ENCODE assay signal across 12 cellular contexts in the genomic region with DNA sequence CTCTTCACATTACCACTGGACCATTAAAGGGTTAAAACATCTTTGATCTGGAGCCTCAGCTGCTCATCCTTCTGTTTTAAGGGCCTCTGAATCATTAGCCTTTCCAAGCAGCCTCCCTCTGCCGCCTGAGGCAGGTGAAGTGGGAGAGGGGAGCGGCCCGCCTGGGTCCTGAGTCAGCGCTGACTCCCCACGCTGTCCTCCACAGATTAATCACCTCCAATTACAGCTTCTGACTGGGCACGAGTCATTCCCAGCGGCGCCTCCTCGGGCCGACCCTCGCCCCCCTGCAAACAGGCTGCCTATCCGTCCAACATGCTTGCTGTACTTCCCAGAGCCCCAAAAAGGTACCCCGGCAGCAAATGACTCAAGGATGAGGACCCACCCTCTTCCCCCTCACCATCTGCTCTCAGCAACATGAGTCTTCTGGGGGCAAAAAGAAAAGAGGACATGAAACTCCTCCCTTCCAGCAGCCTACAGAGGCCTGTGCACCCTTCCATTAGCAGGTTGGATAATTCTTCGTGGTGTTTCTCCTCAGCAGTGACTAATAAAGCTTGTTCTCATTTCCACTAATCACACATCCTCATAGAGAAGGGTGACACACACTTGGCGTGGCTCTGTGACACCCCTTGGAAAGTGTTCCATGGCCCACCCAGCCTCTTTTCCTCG. TPM values are rescaled to one million over a fixed set of nuclear protein-coding genes. Genes with fewer than 3 reads are reported as not detected.
DNase-seq lines count a peak whose midpoint lies in the region; ATAC-seq and TF ChIP-seq lines count a peak whose summit lies in the region.
"Had no signal": no experiment of that assay in that cellular context is flagged by ENCODE, and none has a peak within 500 bp of the region (broad histone marks: within the 10 kb centered on the region; RNA-seq: fewer than 3 reads in every experiment).

No MANE protein-coding gene starts in this region.

- TF ChIP-seq CTCF in GM23338 (conservative IDR thresholded peaks at IDR 0.05; ENCODE audit: low read depth in 2 of 2) (no peak), RWPE2 (IDR thresholded peaks at IDR 0.05; ENCODE audit: poor library complexity, severe bottlenecking) (no peak), osteoblast (IDR thresholded peaks at IDR 0.05; ENCODE audit: extremely low read depth, low read depth, low read length) (no peak)

- H3K36me3 Mint-ChIP-seq in GM23338 (ENCODE audit: low read depth), result no peaks in the 10 kb centered on the region
- H3K36me3 Mint-ChIP-seq: activated naive CD4-positive, alpha-beta T cell treated with anti-CD3 and anti-CD28 coated beads, Interleukin-2, amount 50 U/mL, for 24 hours; neural progenitor cell had no signal

- ATAC-seq in GM23338 (no peak), RWPE2 (ENCODE audit: low read depth) (peak; percentile 97), HG03457 (IDR thresholded peaks at IDR 0.05; ENCODE audit: unreplicated experiment) (no peak)

- H3K27me3 ChIP-seq in GM23338 (ENCODE audit: insufficient read depth) (no peaks in the 10 kb centered on the region), RWPE2 (ENCODE audit: insufficient read depth, poor library complexity, severe bottlenecking) (no peaks in the 10 kb centered on the region), osteoblast (ENCODE audit: insufficient read depth, low read length) (peaks cover 14% of the 10 kb centered on the region)

- H3K27me3 Mint-ChIP-seq in GM23338 (ENCODE audit: insufficient read depth, low read depth, poor library complexity), result peaks cover 12% of the 10 kb centered on the region
- H3K27me3 Mint-ChIP-seq: activated naive CD4-positive, alpha-beta T cell treated with anti-CD3 and anti-CD28 coated beads, Interleukin-2, amount 50 U/mL, for 24 hours had no signal

- no peaks in the 10 kb centered on the region for H3K9me2 ChIP-seq in GM23338 (ENCODE audit: insufficient read depth)

- H3K36me3 ChIP-seq in GM23338 (ENCODE audit: insufficient read depth) (no peaks in the 10 kb centered on the region), RWPE2 (ENCODE audit: low read depth) (no peaks in the 10 kb centered on the region), osteoblast (ENCODE audit: insufficient read depth, low read length) (no peaks in the 10 kb centered on the region)
- H3K36me3 ChIP-seq: neural progenitor cell, tibial nerve had no signal

- no peaks in the 10 kb centered on the region for H3K9me3 ChIP-seq in RWPE2 (ENCODE audit: severe bottlenecking)
- no peaks in the 10 kb centered on the region for H3K9me3 ChIP-seq in osteoblast (ENCODE audit: low read depth, low read length)
- H3K9me3 ChIP-seq: tibial nerve had no signal

- no peaks in the 10 kb centered on the region for H3F3A ChIP-seq in GM23338 (replicated peaks; ENCODE audit: low read depth)

- 0 out of 2 replicates have a peak overlapping the region, but pooled peaks have one; percentile 43 for H2AFZ ChIP-seq in GM23338
- H2AFZ ChIP-seq in osteoblast (ENCODE audit: low read length), result no peak overlapping the region
- H2AFZ ChIP-seq: neural progenitor cell had no signal

- H3K79me2 ChIP-seq in GM23338 (replicated peaks; ENCODE audit: insufficient read depth) (no peaks in the 10 kb centered on the region), osteoblast (ENCODE audit: insufficient read depth, low read length) (no peaks in the 10 kb centered on the region)

- peaks cover 28% of the 10 kb centered on the region for H3K4me1 Mint-ChIP-seq in GM23338

- no peak overlapping the region for H3K4me3 Mint-ChIP-seq in GM23338
- H3K4me3 Mint-ChIP-seq: activated naive CD4-positive, alpha-beta T cell treated with anti-CD3 and anti-CD28 coated beads, Interleukin-2, amount 50 U/mL, for 24 hours; neural progenitor cell had no signal

- DNase-seq in AG20443 (ENCODE audit: low spot score) (peak; percentile 79), GM23338 (ENCODE audit: low spot score) (no peak), RWPE2 (ENCODE audit: low spot score) (peak; percentile 88), osteoblast (ENCODE audit: insufficient read length, low spot score, missing footprints) (peak; percentile 90), SKM-1 treated with dmso at 0.1 percent for 144 hours (lab: John Stamatoyannopoulos, UW; ENCODE audit: unreplicated experiment) (no peak), NCI-H748 (lab: John Stamatoyannopoulos, UW; ENCODE audit: unreplicated experiment) (no peak)
- DNase-seq: COR-L47, NCI-H2081 treated with DMSO at 0.1 percent for 48 hours had no signal

- H3K4me3 ChIP-seq in GM23338 (no peak overlapping the region), RWPE2 (ENCODE audit: severe bottlenecking) (no peak overlapping the region), osteoblast (ENCODE audit: insufficient read depth, low read length) (no peak overlapping the region)
- H3K4me3 ChIP-seq: neural progenitor cell, tibial nerve had no signal

- H3K9me3 Mint-ChIP-seq in GM23338, result no peaks in the 10 kb centered on the region
- H3K9me3 Mint-ChIP-seq: activated naive CD4-positive, alpha-beta T cell treated with anti-CD3 and anti-CD28 coated beads, Interleukin-2, amount 50 U/mL, for 24 hours; neural progenitor cell had no signal

- H4K20me1 ChIP-seq in GM23338 (replicated peaks; ENCODE audit: insufficient read depth) (no peaks in the 10 kb centered on the region; the same call in 1 of the 2 replicates), osteoblast (ENCODE audit: insufficient read depth, low read length) (no peaks in the 10 kb centered on the region)

- no peak overlapping the region for H3K27ac ChIP-seq in GM23338 (ENCODE audit: low read depth)
- H3K27ac ChIP-seq in RWPE2 (ENCODE audit: poor library complexity, severe bottlenecking), result peak overlapping the region; percentile 57
- H3K27ac ChIP-seq in osteoblast (ENCODE audit: low read depth, low read length), result no peak overlapping the region
- H3K27ac ChIP-seq: neural progenitor cell, tibial nerve had no signal

- peaks cover under 1% of the 10 kb centered on the region; the same call in 1 of the 2 replicates for H3K4me1 ChIP-seq in GM23338 (ENCODE audit: insufficient read depth)
- H3K4me1 ChIP-seq in RWPE2 (ENCODE audit: insufficient read depth, poor library complexity, severe bottlenecking), result peaks cover 29% of the 10 kb centered on the region
- peaks cover 4% of the 10 kb centered on the region for H3K4me1 ChIP-seq in osteoblast (ENCODE audit: insufficient read depth, low read length)
- H3K4me1 ChIP-seq: tibial nerve had no signal

- no peak overlapping the region for H3K4me2 ChIP-seq in GM23338
- no peak overlapping the region for H3K4me2 ChIP-seq in osteoblast (ENCODE audit: insufficient read depth, low read length)
- H3K4me2 ChIP-seq: neural progenitor cell had no signal

- no peak overlapping the region for H3K27ac Mint-ChIP-seq in GM23338
- H3K27ac Mint-ChIP-seq: activated naive CD4-positive, alpha-beta T cell treated with anti-CD3 and anti-CD28 coated beads, Interleukin-2, amount 50 U/mL, for 24 hours; neural progenitor cell had no signal

TF ChIP-seq in GM23338, 12 proteins besides CTCF, POLR2A, EP300 and RAD21 (continues in another document):
- TF ChIP-seq, protein P1, sequence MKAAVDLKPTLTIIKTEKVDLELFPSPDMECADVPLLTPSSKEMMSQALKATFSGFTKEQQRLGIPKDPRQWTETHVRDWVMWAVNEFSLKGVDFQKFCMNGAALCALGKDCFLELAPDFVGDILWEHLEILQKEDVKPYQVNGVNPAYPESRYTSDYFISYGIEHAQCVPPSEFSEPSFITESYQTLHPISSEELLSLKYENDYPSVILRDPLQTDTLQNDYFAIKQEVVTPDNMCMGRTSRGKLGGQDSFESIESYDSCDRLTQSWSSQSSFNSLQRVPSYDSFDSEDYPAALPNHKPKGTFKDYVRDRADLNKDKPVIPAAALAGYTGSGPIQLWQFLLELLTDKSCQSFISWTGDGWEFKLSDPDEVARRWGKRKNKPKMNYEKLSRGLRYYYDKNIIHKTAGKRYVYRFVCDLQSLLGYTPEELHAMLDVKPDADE (IDR thresholded peaks at IDR 0.05), result no peak
- TF ChIP-seq STAT1 (IDR thresholded peaks at IDR 0.05; ENCODE audit: unreplicated experiment) (no peak), ZNF331 (CRISPR knock-in tag; IDR thresholded peaks at IDR 0.05; ENCODE audit: low read depth) (no peak), POLR2AphosphoS5 (IDR thresholded peaks at IDR 0.05; ENCODE audit: low read depth) (no peak), EZH2 (IDR thresholded peaks at IDR 0.05; ENCODE audit: low read depth, unreplicated experiment) (no peak)
- TF ChIP-seq, protein P2, sequence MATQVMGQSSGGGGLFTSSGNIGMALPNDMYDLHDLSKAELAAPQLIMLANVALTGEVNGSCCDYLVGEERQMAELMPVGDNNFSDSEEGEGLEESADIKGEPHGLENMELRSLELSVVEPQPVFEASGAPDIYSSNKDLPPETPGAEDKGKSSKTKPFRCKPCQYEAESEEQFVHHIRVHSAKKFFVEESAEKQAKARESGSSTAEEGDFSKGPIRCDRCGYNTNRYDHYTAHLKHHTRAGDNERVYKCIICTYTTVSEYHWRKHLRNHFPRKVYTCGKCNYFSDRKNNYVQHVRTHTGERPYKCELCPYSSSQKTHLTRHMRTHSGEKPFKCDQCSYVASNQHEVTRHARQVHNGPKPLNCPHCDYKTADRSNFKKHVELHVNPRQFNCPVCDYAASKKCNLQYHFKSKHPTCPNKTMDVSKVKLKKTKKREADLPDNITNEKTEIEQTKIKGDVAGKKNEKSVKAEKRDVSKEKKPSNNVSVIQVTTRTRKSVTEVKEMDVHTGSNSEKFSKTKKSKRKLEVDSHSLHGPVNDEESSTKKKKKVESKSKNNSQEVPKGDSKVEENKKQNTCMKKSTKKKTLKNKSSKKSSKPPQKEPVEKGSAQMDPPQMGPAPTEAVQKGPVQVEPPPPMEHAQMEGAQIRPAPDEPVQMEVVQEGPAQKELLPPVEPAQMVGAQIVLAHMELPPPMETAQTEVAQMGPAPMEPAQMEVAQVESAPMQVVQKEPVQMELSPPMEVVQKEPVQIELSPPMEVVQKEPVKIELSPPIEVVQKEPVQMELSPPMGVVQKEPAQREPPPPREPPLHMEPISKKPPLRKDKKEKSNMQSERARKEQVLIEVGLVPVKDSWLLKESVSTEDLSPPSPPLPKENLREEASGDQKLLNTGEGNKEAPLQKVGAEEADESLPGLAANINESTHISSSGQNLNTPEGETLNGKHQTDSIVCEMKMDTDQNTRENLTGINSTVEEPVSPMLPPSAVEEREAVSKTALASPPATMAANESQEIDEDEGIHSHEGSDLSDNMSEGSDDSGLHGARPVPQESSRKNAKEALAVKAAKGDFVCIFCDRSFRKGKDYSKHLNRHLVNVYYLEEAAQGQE (IDR thresholded peaks at IDR 0.05; ENCODE audit: unreplicated experiment), result no peak

RNA-seq across cellular contexts. Expression of a gene that starts 44.3 kb away (rescaled TPM):
- 41.5 and 44.8 TPM in 2 replicates for total RNA-seq in GM23338 (2014; rRNA removed; shearing (Covaris generic))
- 13.1 and 14.1 TPM in 2 replicates for polyA plus RNA-seq in GM23338 (2016; fragmentation: Nextera tagmentation; extraction: Ambion mirVana)
- total RNA-seq in osteoblast, result 56.3 and 57.5 TPM in 2 replicates

Comparison
In these comparisons a context has a peak if more than half of its experiments do, and no peak if none do; other contexts are left out.
1. DNase-seq: peak in AG20443 (single experiment), RWPE2 (single experiment) and osteoblast (single experiment); none in GM23338 (single experiment), SKM-1 treated with dmso at 0.1 percent for 144 hours (single experiment) and NCI-H748 (single experiment).